Comparison of ENCODE assay signal across 16 cellular contexts in the genomic region with DNA sequence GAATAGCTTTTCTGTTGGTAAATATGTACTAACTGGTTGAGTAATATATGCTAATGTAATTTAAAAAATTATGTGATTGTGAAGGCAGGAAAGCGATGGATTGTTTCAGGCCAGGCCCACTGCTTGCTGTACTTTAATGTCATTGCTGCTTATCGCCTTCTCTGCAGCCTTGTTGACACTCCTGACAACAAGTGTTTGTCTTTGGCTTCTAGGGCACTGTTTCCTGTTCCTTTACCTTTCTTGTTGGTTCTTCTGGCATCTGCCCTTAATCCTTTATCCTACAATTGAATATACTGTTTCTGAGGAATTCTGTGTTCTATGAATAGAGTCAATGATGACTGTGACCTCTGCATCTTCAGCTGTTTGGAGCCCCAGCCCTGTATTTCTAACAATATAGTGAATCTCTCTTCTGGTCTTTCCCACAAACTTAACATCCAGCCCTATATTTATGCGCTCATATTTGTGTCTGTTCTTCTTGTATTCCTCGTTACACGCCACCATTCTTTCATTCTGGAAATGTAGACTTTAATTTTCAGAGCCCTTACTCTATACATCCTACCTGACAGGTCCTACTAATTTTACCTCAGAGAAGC. TPM values are rescaled to one million over a fixed set of nuclear protein-coding genes. Genes with fewer than 3 reads are reported as not detected.
DNase-seq lines count a peak whose midpoint lies in the region; ATAC-seq, FAIRE-seq and TF ChIP-seq lines count a peak whose summit lies in the region.
"Had no signal": no experiment of that assay in that cellular context is flagged by ENCODE, and none has a peak within 500 bp of the region (broad histone marks: within the 10 kb centered on the region; RNA-seq: fewer than 3 reads in every experiment).

No MANE protein-coding gene starts in this region.

- H2BK5ac ChIP-seq in IMR-90 (ENCODE audit: low read depth, low read length, poor library complexity, severe bottlenecking): no peak overlapping the region
- no peak overlapping the region for H2BK5ac ChIP-seq in H1 (ENCODE audit: low read depth, low read length)

- TF ChIP-seq RAD21 in IMR-90 (IDR thresholded peaks at IDR 0.05; ENCODE audit: low read length) (no peak), H1 (IDR thresholded peaks at IDR 0.05 in 1 of 2, conservative IDR thresholded peaks at IDR 0.05 in 1 of 2; ENCODE audit: low read depth in 2 of 2, low read length in 2 of 2) (no peak)

- WGBS in IMR-90 (ENCODE audit: extremely low coverage in 2 of 2, insufficient read length in 1 of 2), 2 experiments: 100% methylated on average over 1 of the region's 5 CpGs; no CpG with 5 or more reads in 1 of the 2 experiments
- 92% methylated on average over 5 of the region's 5 CpGs; no CpG with 5 or more reads in 1 of the 2 experiments for WGBS in H1 (ENCODE audit: extremely low coverage in 1 of 2, insufficient coverage in 1 of 2, insufficient read length in 1 of 2, insufficient replicate concordance in 2 of 2, low coverage in 1 of 2, low lambda C conversion rate in 2 of 2, missing lambda C conversion rate in 1 of 2), 2 experiments

- TF ChIP-seq EP300 in H1 (IDR thresholded peaks at IDR 0.05; ENCODE audit: borderline replicate concordance in 1 of 2, low read depth in 2 of 2, low read length in 2 of 2): no peak

- H2AK9ac ChIP-seq in IMR-90 (replicated peaks; ENCODE audit: low read depth, low read length, poor library complexity): no peak overlapping the region

- H2BK12ac ChIP-seq in H1 (ENCODE audit: low read depth, low read length): no peak overlapping the region

- H3K27me3 Mint-ChIP-seq in nephron progenitor cell (ENCODE audit: low read depth, poor library complexity): no peaks in the 10 kb centered on the region
- H3K27me3 Mint-ChIP-seq: activated CD4-positive, alpha-beta memory T cell treated with anti-CD3 and anti-CD28 coated beads, Interleukin-2, amount 10 ng/mL, durations not matched to agents 7 days and 5 days had no signal

- no peak overlapping the region for H4K8ac ChIP-seq in IMR-90 (ENCODE audit: low read depth in 2 of 2, low read length in 2 of 2)
- no peak overlapping the region for H4K8ac ChIP-seq in H1 (ENCODE audit: extremely low read depth, insufficient read depth, low read length)

- H3K4ac ChIP-seq in IMR-90 (ENCODE audit: low read depth, low read length) (no peak overlapping the region), H1 (replicated peaks; ENCODE audit: insufficient read length, low read depth, low read length) (no peak overlapping the region)

- peaks cover 6% of the 10 kb centered on the region for H3K4me1 ChIP-seq in IMR-90 (ENCODE audit: control insufficient read depth, insufficient read depth, low read length)
- peaks cover 0 to 3% (median 0%) of the 10 kb centered on the region in 4 experiments; a peak in 1 of 7 replicates for H3K4me1 ChIP-seq in H1 (replicated peaks in 1 of 4; ENCODE audit: control insufficient read depth in 3 of 4, insufficient read depth in 4 of 4, low read length in 3 of 4)

- TF ChIP-seq POLR2A in IMR-90 (IDR thresholded peaks at IDR 0.05; ENCODE audit: low read depth, low read length) (no peak), H1 (IDR thresholded peaks at IDR 0.05; ENCODE audit: control extremely low read depth in 1 of 2, low read depth in 2 of 2, low read length in 2 of 2) (no peak)

- H3K4me3 Mint-ChIP-seq in nephron progenitor cell: no peak overlapping the region
- H3K4me3 Mint-ChIP-seq: activated CD4-positive, alpha-beta memory T cell treated with anti-CD3 and anti-CD28 coated beads, Interleukin-2, amount 10 ng/mL, durations not matched to agents 7 days and 5 days; activated T-cell treated with anti-CD3 and anti-CD28 coated beads, Interleukin-2, amount 50 U/mL, for 72 hours; H9 had no signal

- H2BK15ac ChIP-seq in IMR-90 (ENCODE audit: low read depth, low read length) (no peak overlapping the region), H1 (ENCODE audit: low read length) (no peak overlapping the region)

- H3K18ac ChIP-seq in IMR-90 (ENCODE audit: low read depth, low read length) (no peak overlapping the region), H1 (ENCODE audit: extremely low read depth, low read length) (0 out of 2 replicates have a peak overlapping the region, but pooled peaks have one; percentile 6)

- H2AK5ac ChIP-seq in IMR-90 (ENCODE audit: low read depth, low read length) (peak overlapping the region; percentile 45; the same call in 1 of the 2 replicates), H1 (ENCODE audit: low read depth, low read length) (no peak overlapping the region)

- H2AFZ ChIP-seq in IMR-90 (replicated peaks; ENCODE audit: low read length, poor library complexity) (no peak overlapping the region), H1 (ENCODE audit: low read length) (no peak overlapping the region)

- H3K79me2 ChIP-seq in H1 (ENCODE audit: control insufficient read depth in 1 of 2, insufficient read depth in 2 of 2, low read length in 2 of 2): peaks cover 36 to 98% of the 10 kb centered on the region in 2 experiments

- ATAC-seq in IMR-90 (ENCODE audit: low read depth): no peak
- ATAC-seq in activated naive CD4-positive, alpha-beta T cell treated with anti-CD3 and anti-CD28 coated beads, Interleukin-2, amount 50 U/mL, for 72 hours: no peak
- ATAC-seq in GM21367 (IDR thresholded peaks at IDR 0.05; ENCODE audit: unreplicated experiment): no peak
- ATAC-seq: activated T-cell treated with anti-CD3 and anti-CD28 coated beads, Interleukin-2, amount 50 U/mL, for 72 hours had no signal

- H3K79me1 ChIP-seq in IMR-90 (ENCODE audit: low read depth in 1 of 2, low read length in 2 of 2): peaks cover 18 to 68% of the 10 kb centered on the region in 2 experiments; a peak in 3 of 4 replicates
- peaks cover 7% of the 10 kb centered on the region for H3K79me1 ChIP-seq in H1 (ENCODE audit: low read depth, low read length)

- H3K4me2 ChIP-seq in IMR-90 (ENCODE audit: low read depth, low read length) (no peak overlapping the region), H1 (ENCODE audit: insufficient read depth in 1 of 2, low read depth in 2 of 2, low read length in 2 of 2) (no peak overlapping the region)

- intact Hi-C loops in IMR-90 (cut with micrococcal nuclease): loop anchor here (2.0 kb wide), 1 partner anchor 14 kb away; no protein-coding TSS in a partner anchor

- H4K5ac ChIP-seq in IMR-90 (ENCODE audit: low read depth, low read length) (no peak overlapping the region), H1 (ENCODE audit: insufficient read length, low read depth, low read length) (no peak overlapping the region)

- DNase-seq in IMR-90 (no peak), H1 (ENCODE audit: low read depth in 1 of 2, low spot score in 2 of 2) (no peak), nephron progenitor cell (no peak), CD1c-positive myeloid dendritic cell (ENCODE audit: extremely low spot score) (no peak), frontal cortex (ENCODE audit: low spot score in 2 of 2) (no peak)
- no peak for DNase-seq in activated naive CD4-positive, alpha-beta T cell treated with anti-CD3 and anti-CD28 coated beads, Interleukin-2, amount 50 U/mL, for 72 hours (ENCODE audit: low spot score in 2 of 2)
- DNase-seq: activated CD4-positive, alpha-beta memory T cell treated with anti-CD3 and anti-CD28 coated beads, Interleukin-2, amount 10 ng/mL, durations not matched to agents 7 days and 5 days; activated T-cell treated with anti-CD3 and anti-CD28 coated beads, Interleukin-2, amount 50 U/mL, for 72 hours; H9; MG63; NCI-H1694 treated with DMSO at 0.1 percent for 48 hours; NCI-H526; WERI-Rb-1 had no signal

- H3K36me3 Mint-ChIP-seq in nephron progenitor cell (ENCODE audit: low read depth): peaks cover 45% of the 10 kb centered on the region
- no peaks in the 10 kb centered on the region for H3K36me3 Mint-ChIP-seq in activated naive CD4-positive, alpha-beta T cell treated with anti-CD3 and anti-CD28 coated beads, Interleukin-2, amount 50 U/mL, for 72 hours

- no peaks in the 10 kb centered on the region for H3K23me2 ChIP-seq in H1 (ENCODE audit: low read depth, low read length)

- CTCF ChIA-PET in IMR-90 (lab: Yijun Ruan, JAX) (interaction anchor here (0.9 kb wide), 1 partner anchor 82 kb away, joined by 3 read pairs; no protein-coding TSS in a partner anchor), H1 (lab: Charles Lee; ENCODE audit: partially characterized antibody) (interaction anchor here (1.0 to 1.6 kb wide), 3 partner anchors 21 to 169 kb away, joined by 3 to 6 read pairs (median 5); no protein-coding TSS in a partner anchor)

- no peak overlapping the region for H3K14ac ChIP-seq in IMR-90 (replicated peaks; ENCODE audit: low read depth, low read length)
- H3K14ac ChIP-seq in H1 (ENCODE audit: insufficient read length): no peak overlapping the region

- H2BK20ac ChIP-seq in IMR-90 (ENCODE audit: low read depth, low read length) (no peak overlapping the region), H1 (ENCODE audit: low read length) (no peak overlapping the region)

- H3K36me3 ChIP-seq in IMR-90 (ENCODE audit: control insufficient read depth, insufficient read depth, low read length) (no peaks in the 10 kb centered on the region), H1 (ENCODE audit: control insufficient read depth in 2 of 4, insufficient read depth in 4 of 4, low read length in 3 of 4) (peaks cover 0 to 3% (median 0%) of the 10 kb centered on the region in 4 experiments; a peak in 1 of 8 replicates)
- H3K36me3 ChIP-seq: MG63, WERI-Rb-1 had no signal

- H4K91ac ChIP-seq in IMR-90 (ENCODE audit: insufficient read depth, low read depth, low read length) (no peak overlapping the region), H1 (replicated peaks; ENCODE audit: insufficient read length, low read length) (no peak overlapping the region)

- no peak overlapping the region for H3K4me3 ChIP-seq in IMR-90 (ENCODE audit: insufficient read depth, low read depth, low read length)
- H3K4me3 ChIP-seq in H1 (ENCODE audit: extremely low read depth in 1 of 4, insufficient read depth in 2 of 4, low read depth in 3 of 4, low read length in 4 of 4): no peak overlapping the region
- H3K4me3 ChIP-seq: MG63 had no signal

- POLR2A ChIA-PET in IMR-90 (lab: Charles Lee; ENCODE audit: unreplicated experiment) (no interaction called here), H1 (lab: Charles Lee; ENCODE audit: partially characterized antibody) (interaction anchor here (1.2 kb wide), 1 partner anchor 17 kb away, joined by 3 read pairs; no protein-coding TSS in a partner anchor)

- no peak for FAIRE-seq in H1 (lab: Jason Lieb, UNC)
- no peak for FAIRE-seq in frontal cortex (lab: Jason Lieb, UNC)
- FAIRE-seq: D721Med had no signal

- BruUV-seq in IMR-90 (replicated peaks; lab: Mats Ljungman, UMichigan): no TSS peak

- H3K9ac ChIP-seq in IMR-90 (ENCODE audit: low read depth, low read length) (no peak overlapping the region), H1 (replicated peaks in 1 of 4; ENCODE audit: extremely low read depth in 1 of 4, low read depth in 3 of 4, low read length in 3 of 4) (no peak overlapping the region)

- dilution Hi-C loops in IMR-90 (cut with HindIII; ENCODE audit: low sequenced_read_pairs, unreplicated experiment): no loop called here

- peaks cover 38% of the 10 kb centered on the region for H3K9me3 Mint-ChIP-seq in nephron progenitor cell
- no peaks in the 10 kb centered on the region for H3K9me3 Mint-ChIP-seq in activated naive CD4-positive, alpha-beta T cell treated with anti-CD3 and anti-CD28 coated beads, Interleukin-2, amount 50 U/mL, for 72 hours
- H3K9me3 Mint-ChIP-seq: activated CD4-positive, alpha-beta memory T cell treated with anti-CD3 and anti-CD28 coated beads, Interleukin-2, amount 10 ng/mL, durations not matched to agents 7 days and 5 days; activated T-cell treated with anti-CD3 and anti-CD28 coated beads, Interleukin-2, amount 50 U/mL, for 72 hours had no signal

- in situ Hi-C loops in IMR-90 (cut with MboI; ENCODE audit: low sequenced_read_pairs): no loop called here

- no peaks in the 10 kb centered on the region for H3K27me3 ChIP-seq in IMR-90 (ENCODE audit: control insufficient read depth, insufficient read depth, low read length)
- H3K27me3 ChIP-seq in H1 (replicated peaks in 1 of 4; ENCODE audit: control insufficient read depth in 3 of 4, extremely low read depth in 1 of 4, insufficient read depth in 3 of 4, low read length in 3 of 4): no peaks in the 10 kb centered on the region
- H3K27me3 ChIP-seq: MG63 had no signal

- H3K56ac ChIP-seq in IMR-90 (ENCODE audit: extremely low read depth, insufficient read depth, low read length) (no peak overlapping the region), H1 (replicated peaks; ENCODE audit: insufficient read length, low read depth, low read length) (no peak overlapping the region)

- H3K9me3 ChIP-seq in IMR-90 (ENCODE audit: control insufficient read depth, insufficient read depth, low read length): no peaks in the 10 kb centered on the region
- peaks cover 0 to 8% of the 10 kb centered on the region in 2 experiments; a peak in 2 of 4 replicates for H3K9me3 ChIP-seq in H1 (ENCODE audit: insufficient read depth in 2 of 2, low read depth in 1 of 2, low read length in 1 of 2)

- H4K20me1 ChIP-seq in IMR-90 (ENCODE audit: insufficient read depth, low read length): peaks cover 74% of the 10 kb centered on the region
- peaks cover 6 to 14% of the 10 kb centered on the region in 2 experiments for H4K20me1 ChIP-seq in H1 (replicated peaks in 1 of 2; ENCODE audit: control insufficient read depth in 1 of 2, insufficient read depth in 2 of 2, low read length in 2 of 2)

- TF ChIP-seq CTCF in C4-2B (conservative IDR thresholded peaks at IDR 0.05) (no peak), IMR-90 (conservative IDR thresholded peaks at IDR 0.05; ENCODE audit: low read depth, low read length) (no peak), H1 (IDR thresholded peaks at IDR 0.05; ENCODE audit: control extremely low read depth in 1 of 3, insufficient read depth in 1 of 3, low read depth in 1 of 3, low read length in 3 of 3) (no peak), nephron progenitor cell (IDR thresholded peaks at IDR 0.05) (no peak)

- H3K4me1 Mint-ChIP-seq in nephron progenitor cell: peaks cover 19% of the 10 kb centered on the region

- peaks cover 8% of the 10 kb centered on the region for H3K9me1 ChIP-seq in IMR-90 (ENCODE audit: insufficient read depth, low read length)

- H3K27ac ChIP-seq in C4-2B (peak overlapping the region; percentile 39; the same call in 1 of the 2 replicates), IMR-90 (ENCODE audit: insufficient read depth, low read length) (no peak overlapping the region), H1 (ENCODE audit: low read depth, low read length) (no peak overlapping the region)
- H3K27ac ChIP-seq: WERI-Rb-1 had no signal

- H2BK120ac ChIP-seq in IMR-90 (ENCODE audit: low read depth, low read length) (no peak overlapping the region), H1 (replicated peaks; ENCODE audit: low read depth, low read length) (no peak overlapping the region)

- H3K23ac ChIP-seq in IMR-90 (ENCODE audit: low read depth, low read length) (no peak overlapping the region), H1 (ENCODE audit: insufficient read length) (no peak overlapping the region)

- peak overlapping the region; percentile 68 for H3K27ac Mint-ChIP-seq in nephron progenitor cell
- H3K27ac Mint-ChIP-seq in activated naive CD4-positive, alpha-beta T cell treated with anti-CD3 and anti-CD28 coated beads, Interleukin-2, amount 50 U/mL, for 72 hours: no peak overlapping the region
- H3K27ac Mint-ChIP-seq: activated CD4-positive, alpha-beta memory T cell treated with anti-CD3 and anti-CD28 coated beads, Interleukin-2, amount 10 ng/mL, durations not matched to agents 7 days and 5 days; activated T-cell treated with anti-CD3 and anti-CD28 coated beads, Interleukin-2, amount 50 U/mL, for 72 hours; H9 had no signal

RNA-seq across cellular contexts. Expression of a gene that starts 17.5 kb away (rescaled TPM):
- total RNA-seq in IMR-90 (2012; rRNA removed): 84.2 and 96.4 TPM in 2 replicates
- polyA plus RNA-seq in IMR-90 (2012; rRNA removed): 29.2 and 31.0 TPM in 2 replicates
- polyA plus RNA-seq in IMR-90 (2012; cell fraction: cytosol; rRNA removed): 15.5 and 19.7 TPM in 2 replicates
- polyA plus RNA-seq in IMR-90 (2012; cell fraction: nucleus; rRNA removed; ENCODE audit: low replicate concordance): 8.8 and 31.8 TPM in 2 replicates
- 94.0 and 98.1 TPM in 2 replicates for total RNA-seq in H1 (2021; fragmentation: NEBNext Ultra II Directional; extraction: Animal tissue kit (Norgen Biotek cat#: 25700))
- polyA plus RNA-seq in H1 (2011; rRNA removed): 37.5 and 53.3 TPM in 2 replicates
- polyA plus RNA-seq in H1 (2011; cell fraction: cytosol; rRNA removed): 41.9 TPM
- 45.3 TPM for polyA plus RNA-seq in H1 (2011; cell fraction: nucleus; rRNA removed)
- 39.7 to 94.3 TPM (median 50.2 TPM) in 4 replicates for polyA plus RNA-seq in H1 (2012, experiment 1 of 2)
- 3.1 TPM for polyA plus RNA-seq in H1 (2012, experiment 2 of 2)
- polyA plus RNA-seq in H1 (2013, experiment 1 of 2): 108 TPM
- polyA plus RNA-seq in H1 (2013, experiment 2 of 2): 128 TPM
- polyA minus RNA-seq in H1 (2011; rRNA and poly(A)+ RNA removed): 147 and 157 TPM in 2 replicates
- 63.3 TPM for polyA minus RNA-seq in H1 (2011; cell fraction: cytosol; rRNA and poly(A)+ RNA removed)
- polyA minus RNA-seq in H1 (2011; cell fraction: nucleus; rRNA and poly(A)+ RNA removed): 110 TPM
- total RNA-seq in frontal cortex: 250 TPM
- total RNA-seq in activated naive CD4-positive, alpha-beta T cell treated with anti-CD3 and anti-CD28 coated beads, Interleukin-2, amount 50 U/mL, for 72 hours: 10 to 100 TPM; 36.1 to 37.1 TPM
